1 cellular context compared by ENCODE assay signal in genomic region chr12:123942277-123942653, GRCh38.
TF ChIP-seq lines count a peak whose summit lies in the region.

No MANE protein-coding gene starts in this region.

TF ChIP-seq in IMR-90, 13 proteins besides CTCF, POLR2A, EP300 and RAD21 (continued from another document):
- TF ChIP-seq ELK1 (IDR thresholded peaks at IDR 0.05; ENCODE audit: borderline replicate concordance, low read depth, low read length), result no peak
- no peak for TF ChIP-seq FOS (IDR thresholded peaks at IDR 0.05; ENCODE audit: low read depth, low read length)
- no peak for TF ChIP-seq RCOR1 (IDR thresholded peaks at IDR 0.05; ENCODE audit: insufficient replicate concordance, low read length)
- no peak for TF ChIP-seq NFE2L2 (IDR thresholded peaks at IDR 0.05; ENCODE audit: low read depth, low read length)
- 0 out of 2 replicates have a peak, but pooled peaks have one; percentile 27 for TF ChIP-seq MXI1 (IDR thresholded peaks at IDR 0.05; ENCODE audit: borderline replicate concordance, low read depth, low read length)
- no peak for TF ChIP-seq USF2 (IDR thresholded peaks at IDR 0.05; ENCODE audit: low read depth, low read length)
- TF ChIP-seq RFX5 (IDR thresholded peaks at IDR 0.05; ENCODE audit: low read depth, low read length), result peak; percentile 50; the same call in 1 of the 2 replicates
- TF ChIP-seq SMC3 (IDR thresholded peaks at IDR 0.05; ENCODE audit: low read depth, low read length), result no peak
- TF ChIP-seq CHD1 (IDR thresholded peaks at IDR 0.05; ENCODE audit: low read depth, low read length), result no peak
- no peak for TF ChIP-seq MAZ (IDR thresholded peaks at IDR 0.05; ENCODE audit: borderline replicate concordance, low read depth, low read length)
